In genomic region chr11:83034673-83035014, GRCh38 we compare ENCODE assay signal across 8 cellular contexts. TPM values are rescaled to one million over a fixed set of nuclear protein-coding genes. Genes with fewer than 3 reads are reported as not detected.
A peak's percentile ranks its signal among the peaks of the same experiment; 100 is the strongest.
DNase-seq lines count a peak whose midpoint lies in the region; ATAC-seq and TF ChIP-seq lines count a peak whose summit lies in the region.

No MANE protein-coding gene starts in this region.

- H3K36me3 ChIP-seq in SJCRH30 (no peaks in the 10 kb centered on the region), hepatocyte (replicated peaks; ENCODE audit: insufficient read depth, low read depth) (no peaks in the 10 kb centered on the region), stomach smooth muscle (ENCODE audit: control insufficient read depth in 2 of 2, insufficient read depth in 2 of 2, low read length in 2 of 2) (no peaks in the 10 kb centered on the region)

- H4K20me1 ChIP-seq in hepatocyte (ENCODE audit: insufficient read depth, poor library complexity, severe bottlenecking): no peaks in the 10 kb centered on the region

- peaks cover 4% of the 10 kb centered on the region for H3K79me2 ChIP-seq in hepatocyte

- peak overlapping the region; percentile 68 for H3K27ac ChIP-seq in SJCRH30
- peak overlapping the region; percentile 71 for H3K27ac ChIP-seq in hepatocyte
- H3K27ac ChIP-seq in stomach smooth muscle (ENCODE audit: low read length): peak overlapping the region; percentile 77

- peak overlapping the region; percentile 61 for H3K4me2 ChIP-seq in hepatocyte

- H3K9ac ChIP-seq in stomach smooth muscle (ENCODE audit: low read length in 2 of 2): peak overlapping the region; percentile 8 to 62

- DNase-seq in SJCRH30 (no peak), hepatocyte (ENCODE audit: low spot score) (no peak), DMS53 (lab: John Stamatoyannopoulos, UW) (no peak), HuH-7.5 (ENCODE audit: low spot score) (no peak), NCI-H2029 treated with DMSO at 0.1 percent for 48 hours (lab: John Stamatoyannopoulos, UW) (no peak)
- no peak for DNase-seq in activated naive CD4-positive, alpha-beta T cell treated with Interleukin-2 at 50 U/mL for 16 hours

- no peaks in the 10 kb centered on the region for H3K9me2 ChIP-seq in hepatocyte (replicated peaks; ENCODE audit: insufficient read depth)

- no peak for TF ChIP-seq CTCF in hepatocyte (IDR thresholded peaks at IDR 0.05; ENCODE audit: poor library complexity)

- H3K27me3 ChIP-seq in SJCRH30 (no peaks in the 10 kb centered on the region), hepatocyte (no peaks in the 10 kb centered on the region), stomach smooth muscle (ENCODE audit: control insufficient read depth in 1 of 2, insufficient read depth in 2 of 2, low read length in 2 of 2) (no peaks in the 10 kb centered on the region)

- ATAC-seq in GM21717 (IDR thresholded peaks at IDR 0.05; ENCODE audit: unreplicated experiment): peak; percentile 52

- no peak overlapping the region for H2AFZ ChIP-seq in hepatocyte

- H3K4me1 ChIP-seq in SJCRH30 (peaks cover 43% of the 10 kb centered on the region), hepatocyte (ENCODE audit: insufficient read depth) (peaks cover 21% of the 10 kb centered on the region), stomach smooth muscle (ENCODE audit: control insufficient read depth, insufficient read depth, low read length) (peaks cover 19% of the 10 kb centered on the region)

- H3K9me3 ChIP-seq in SJCRH30 (replicated peaks) (no peaks in the 10 kb centered on the region), hepatocyte (ENCODE audit: low read depth) (no peaks in the 10 kb centered on the region), stomach smooth muscle (ENCODE audit: control insufficient read depth in 2 of 2, low read length in 2 of 2) (no peaks in the 10 kb centered on the region)

- H3K4me3 ChIP-seq in SJCRH30 (peak overlapping the region; percentile 19), hepatocyte (no peak overlapping the region), stomach smooth muscle (ENCODE audit: low read length in 2 of 2) (peak overlapping the region; percentile 50 to 74)

RNA-seq across cellular contexts. Expression of gene RAB30, which starts 37.1 kb away (rescaled TPM):
- 8.0 and 8.2 TPM in 2 replicates for total RNA-seq in SJCRH30 (2014; rRNA removed; shearing (Covaris generic))
- 10.2 and 10.5 TPM in 2 replicates for total RNA-seq in hepatocyte
- 2.5 and 2.6 TPM in 2 replicates for polyA plus RNA-seq in hepatocyte
